10 cellular contexts compared by ENCODE assay signal in genomic region chr11:119262668-119263351, GRCh38. TPM values are rescaled to one million over a fixed set of nuclear protein-coding genes. Genes with fewer than 3 reads are reported as not detected.
DNase-seq lines count a peak whose midpoint lies in the region; ATAC-seq lines count a peak whose summit lies in the region.
"Had no signal": no experiment of that assay in that cellular context is flagged by ENCODE, and none has a peak within 500 bp of the region (broad histone marks: within the 10 kb centered on the region; RNA-seq: fewer than 3 reads in every experiment).

No MANE protein-coding gene starts in this region.

- peaks cover 34 to 63% (median 59%) of the 10 kb centered on the region in 3 donors for H3K4me1 Mint-ChIP-seq in T-cell

- no peak overlapping the region for H3K27ac Mint-ChIP-seq in T-cell

- peaks cover 3% of the 10 kb centered on the region for H3K36me3 Mint-ChIP-seq in T-cell

- H3K4me3 Mint-ChIP-seq in T-cell = no peak overlapping the region

- H3K9ac ChIP-seq in BLaER1 = peak overlapping the region; percentile 38; the same call in 1 of the 2 replicates

- no peaks in the 10 kb centered on the region for H3K9me3 ChIP-seq in BLaER1

- CTCF ChIA-PET in T-cell (lab: Charles Lee) = interaction anchor here (0.5 to 2.4 kb wide), 5 partner anchors 20 to 76 kb away, joined by 3 to 15 read pairs (median 7); partner anchors contain the start of gene CBL (in 1 of the 2)

- DNase-seq in T-cell (no peak), kidney glomerular epithelial cell (lab: John Stamatoyannopoulos, UW) (peak; percentile 17), HUDEP-2 (lab: John Stamatoyannopoulos, UW; ENCODE audit: unreplicated experiment in 76 of 76) (no peak), NCI-H1436 treated with DMSO at 0.1 percent for 48 hours (lab: John Stamatoyannopoulos, UW) (no peak)
- no peak for DNase-seq in activated CD4-positive, alpha-beta T cell treated with anti-CD3 and anti-CD28 coated beads, Interleukin-2, amount 50 U/mL, for 4 hours
- DNase-seq: left colon; stimulated activated naive CD4-positive, alpha-beta T cell treated with Interleukin-2 at 50 U/mL for 16 hours had no signal

- peak overlapping the region; percentile 77 for H3K27ac ChIP-seq in BLaER1

- POLR2A ChIA-PET in T-cell (lab: Charles Lee) = interaction anchor here (0.6 kb wide), 3 partner anchors 13 to 319 kb away, joined by 3 read pairs; no protein-coding TSS in a partner anchor

- H3K4me1 ChIP-seq in BLaER1 = peaks cover 95% of the 10 kb centered on the region

- no peaks in the 10 kb centered on the region for H3K27me3 ChIP-seq in BLaER1

- peak; percentile 36 for ATAC-seq in GM21723 (IDR thresholded peaks at IDR 0.05; ENCODE audit: unreplicated experiment)
- peak in 3 of 4 experiments; percentile 21 to 36 (median 26) for ATAC-seq in T-cell (replicated peaks in 1 of 4)
- ATAC-seq in HG03045 (IDR thresholded peaks at IDR 0.05; ENCODE audit: unreplicated experiment) = no peak
- ATAC-seq: left colon had no signal

- peak overlapping the region; percentile 22; the same call in 1 of the 2 replicates for H3K4me3 ChIP-seq in BLaER1

- no peaks in the 10 kb centered on the region for H4K20me1 ChIP-seq in BLaER1

- H3K9me3 Mint-ChIP-seq in T-cell = no peaks in the 10 kb centered on the region

- no peaks in the 10 kb centered on the region for H3K27me3 Mint-ChIP-seq in T-cell

- no peaks in the 10 kb centered on the region; the same call in 1 of the 2 replicates for H3K36me3 ChIP-seq in BLaER1

- H3K4me2 ChIP-seq in BLaER1 = peak overlapping the region; percentile 86

RNA-seq across cellular contexts. Expression of gene MCAM, which starts 54.1 kb away (rescaled TPM):
- total RNA-seq in T-cell = 10 to 100 TPM in 1 of 5 donors, 1 to 10 TPM in 1, under 1 TPM in 3; 0.50 to 10.2 (median 0.76) TPM

RNA-seq across cellular contexts. Expression of gene CBL, which starts 56.7 kb away (rescaled TPM):
- 10 to 100 TPM; 40.9 to 42.2 (median 41.1) TPM for total RNA-seq in T-cell
